In the genomic region with DNA sequence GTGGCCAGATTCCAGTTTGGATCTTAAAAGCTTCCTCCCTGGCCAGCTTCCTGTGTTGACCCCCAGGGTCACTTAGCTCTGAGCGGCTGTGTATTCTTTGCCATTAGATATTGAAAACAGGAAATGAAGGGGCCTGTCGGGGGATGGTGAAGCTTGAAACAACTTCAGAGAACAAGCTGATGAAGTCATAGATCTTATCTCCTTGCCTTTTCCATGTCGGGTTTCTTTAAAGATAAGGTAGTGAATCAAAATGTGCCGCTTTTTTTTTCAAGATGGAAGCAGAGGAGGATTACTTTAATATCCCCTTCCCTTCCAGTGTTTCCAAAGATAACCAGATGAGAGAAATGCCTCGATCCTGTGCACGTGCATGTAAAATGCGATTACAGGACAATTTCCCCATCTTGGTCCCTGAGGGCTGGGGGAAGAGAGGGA, we compare ENCODE assay signal across 8 cellular contexts.
DNase-seq lines count a peak whose midpoint lies in the region; ATAC-seq and TF ChIP-seq lines count a peak whose summit lies in the region.

No MANE protein-coding gene starts in this region.

- peak; percentile 58 to 61 for ATAC-seq in CD4-positive, CD25-positive, alpha-beta regulatory T cell (ENCODE audit: low read depth in 2 of 2)
- no peak for ATAC-seq in HG03432 (IDR thresholded peaks at IDR 0.05; ENCODE audit: unreplicated experiment)

- H3K27me3 ChIP-seq in CD4-positive, CD25-positive, alpha-beta regulatory T cell (ENCODE audit: control insufficient read depth, insufficient read depth, low read length): no peaks in the 10 kb centered on the region
- H3K27me3 ChIP-seq in SJCRH30: no peaks in the 10 kb centered on the region

- H3K4me1 Mint-ChIP-seq in CD4-positive, CD25-positive, alpha-beta regulatory T cell: peaks cover 19 to 93% (median 51%) of the 10 kb centered on the region in 4 donors
- peaks cover 85% of the 10 kb centered on the region for H3K4me1 Mint-ChIP-seq in activated naive CD8-positive, alpha-beta T cell (ENCODE audit: low read depth)
- H3K4me1 Mint-ChIP-seq in mesothelial cell of epicardium: peaks cover 31% of the 10 kb centered on the region

- H3K4me1 ChIP-seq in CD4-positive, CD25-positive, alpha-beta regulatory T cell (ENCODE audit: control insufficient read depth, insufficient read depth, low read length, poor library complexity, severe bottlenecking): peaks cover 57% of the 10 kb centered on the region
- no peaks in the 10 kb centered on the region for H3K4me1 ChIP-seq in SJCRH30

- H3K27ac ChIP-seq in CD4-positive, CD25-positive, alpha-beta regulatory T cell (ENCODE audit: insufficient read depth, low read length, poor library complexity, severe bottlenecking): peak overlapping the region; percentile 93
- no peak overlapping the region for H3K27ac ChIP-seq in SJCRH30

- peak overlapping the region; percentile 99 to 100 (median 99) for H3K27ac Mint-ChIP-seq in CD4-positive, CD25-positive, alpha-beta regulatory T cell
- H3K27ac Mint-ChIP-seq in activated naive CD8-positive, alpha-beta T cell: peak overlapping the region; percentile 100
- H3K27ac Mint-ChIP-seq in mesothelial cell of epicardium: peak overlapping the region; percentile 74

- no peak for TF ChIP-seq CTCF in mesothelial cell of epicardium (IDR thresholded peaks at IDR 0.05; ENCODE audit: unreplicated experiment)

- peak; percentile 43 to 83 (median 76) for DNase-seq in CD4-positive, CD25-positive, alpha-beta regulatory T cell
- DNase-seq in SJCRH30: peak; percentile 7 to 25
- DNase-seq in mesothelial cell of epicardium (ENCODE audit: low spot score in 2 of 2, unreplicated experiment in 2 of 2): no peak
- DNase-seq in NCI-H146 treated with DMSO at 0.1 percent for 48 hours (lab: John Stamatoyannopoulos, UW; ENCODE audit: unreplicated experiment): no peak
- DNase-seq in HuH-7 (ENCODE audit: low spot score): no peak
- no peak for DNase-seq in NCI-H2107 treated with DMSO at 0.1 percent for 48 hours (lab: John Stamatoyannopoulos, UW; ENCODE audit: unreplicated experiment)

- H3K36me3 Mint-ChIP-seq in CD4-positive, CD25-positive, alpha-beta regulatory T cell: peaks cover 25% of the 10 kb centered on the region
- peaks cover 27% of the 10 kb centered on the region for H3K36me3 Mint-ChIP-seq in activated naive CD8-positive, alpha-beta T cell
- no peaks in the 10 kb centered on the region for H3K36me3 Mint-ChIP-seq in mesothelial cell of epicardium

- H3K36me3 ChIP-seq in CD4-positive, CD25-positive, alpha-beta regulatory T cell (ENCODE audit: control insufficient read depth, insufficient read depth, low read length): no peaks in the 10 kb centered on the region
- no peaks in the 10 kb centered on the region for H3K36me3 ChIP-seq in SJCRH30

- H3K27me3 Mint-ChIP-seq in CD4-positive, CD25-positive, alpha-beta regulatory T cell: no peaks in the 10 kb centered on the region
- H3K27me3 Mint-ChIP-seq in activated naive CD8-positive, alpha-beta T cell: no peaks in the 10 kb centered on the region
- no peaks in the 10 kb centered on the region for H3K27me3 Mint-ChIP-seq in mesothelial cell of epicardium (ENCODE audit: low read depth)

- H3K9me3 Mint-ChIP-seq in CD4-positive, CD25-positive, alpha-beta regulatory T cell: peaks cover 0 to 5% (median 0%) of the 10 kb centered on the region in 7 donors
- H3K9me3 Mint-ChIP-seq in activated naive CD8-positive, alpha-beta T cell (ENCODE audit: low read depth): peaks cover 3% of the 10 kb centered on the region
- peaks cover 33% of the 10 kb centered on the region for H3K9me3 Mint-ChIP-seq in mesothelial cell of epicardium

- H3K4me3 Mint-ChIP-seq in CD4-positive, CD25-positive, alpha-beta regulatory T cell: peak overlapping the region; percentile 76 to 91 (median 81)
- peak overlapping the region; percentile 79 for H3K4me3 Mint-ChIP-seq in activated naive CD8-positive, alpha-beta T cell
- no peak overlapping the region for H3K4me3 Mint-ChIP-seq in mesothelial cell of epicardium

- peak overlapping the region; percentile 55 for H3K4me3 ChIP-seq in CD4-positive, CD25-positive, alpha-beta regulatory T cell (ENCODE audit: low read depth, low read length)
- no peak overlapping the region for H3K4me3 ChIP-seq in SJCRH30

- H3K9me3 ChIP-seq in CD4-positive, CD25-positive, alpha-beta regulatory T cell (ENCODE audit: control insufficient read depth in 2 of 2, low read length in 2 of 2): no peaks in the 10 kb centered on the region
- no peaks in the 10 kb centered on the region for H3K9me3 ChIP-seq in SJCRH30 (replicated peaks)

Comparison
In these comparisons a context has a peak if more than half of its experiments do, and no peak if none do; other contexts are left out.
1. DNase-seq: peak in CD4-positive, CD25-positive, alpha-beta regulatory T cell (3 of 3) and SJCRH30 (2 of 2); none in mesothelial cell of epicardium (0 of 2), NCI-H146 treated with DMSO at 0.1 percent for 48 hours (single experiment), HuH-7 (single experiment) and NCI-H2107 treated with DMSO at 0.1 percent for 48 hours (single experiment).
2. Peak in every context shown above with its lines, with median percentiles within 50 percentile points of each other: H3K27ac Mint-ChIP-seq.